In the genomic region with DNA sequence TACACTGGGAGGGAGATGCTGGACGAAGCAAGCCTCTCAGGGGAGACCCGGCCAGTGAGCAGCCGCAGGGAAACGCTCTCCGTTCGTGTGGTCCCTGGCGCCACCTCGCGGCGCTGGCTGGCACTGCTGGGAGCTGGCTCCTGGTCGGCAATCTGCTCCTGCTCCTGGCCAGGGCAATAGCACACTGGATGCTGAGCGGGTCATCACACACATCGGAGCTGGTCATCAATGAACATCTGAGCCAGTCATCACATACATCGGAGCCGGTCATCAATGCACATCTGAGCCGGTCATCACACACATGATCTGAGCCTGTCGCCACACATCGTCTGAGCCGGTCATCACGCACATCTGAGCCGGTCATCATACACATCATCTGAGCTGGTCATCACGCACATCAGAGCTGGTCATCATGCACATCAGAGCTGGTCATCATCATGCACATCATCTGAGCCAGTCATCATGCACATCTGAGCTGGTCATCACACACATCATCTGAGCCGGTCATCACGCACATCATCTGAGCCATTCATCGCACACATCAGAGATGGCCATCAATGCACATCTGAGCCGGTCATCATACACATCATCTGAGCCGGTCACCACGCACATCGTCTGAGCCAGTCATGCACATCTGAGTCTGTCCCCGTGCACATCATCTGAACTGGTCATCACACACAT, we compare ENCODE assay signal across 8 cellular contexts.
DNase-seq lines count a peak whose midpoint lies in the region; ATAC-seq and TF ChIP-seq lines count a peak whose summit lies in the region.

No MANE protein-coding gene starts in this region.

- ATAC-seq in activated T-cell treated with anti-CD3 and anti-CD28 coated beads, Interleukin-2, amount 50 U/mL, for 4 hours: peak; percentile 67 to 80
- ATAC-seq in naive B cell (ENCODE audit: low read depth in 2 of 2) (peak; percentile 52 to 73), HG03108 (IDR thresholded peaks at IDR 0.05; ENCODE audit: unreplicated experiment) (no peak)
- ATAC-seq in stimulated activated memory B cell treated with anti-CD40 and anti-IgM and Interleukin-4, amounts not matched to agents 10 μg/mL and 1 μg/mL and 100 μg/mL, for 72 hours: peak; percentile 73

- TF ChIP-seq EP300 in esophagus muscularis mucosa (IDR thresholded peaks at IDR 0.05): no peak

- TF ChIP-seq POLR2A in esophagus muscularis mucosa (IDR thresholded peaks at IDR 0.05; ENCODE audit: low read depth): no peak

- H3K36me3 Mint-ChIP-seq in activated T-cell treated with anti-CD3 and anti-CD28 coated beads, Interleukin-2, amount 50 U/mL, for 4 hours (ENCODE audit: insufficient read depth): no peaks in the 10 kb centered on the region
- H3K36me3 Mint-ChIP-seq in naive B cell: no peaks in the 10 kb centered on the region
- H3K36me3 Mint-ChIP-seq in stimulated activated memory B cell treated with anti-CD40 and anti-IgM and Interleukin-4, amounts not matched to agents 10 μg/mL and 1 μg/mL and 100 μg/mL, for 72 hours: no peaks in the 10 kb centered on the region

- peaks cover 0 to 100% (median 11%) of the 10 kb centered on the region in 4 donors for H3K27me3 ChIP-seq in esophagus muscularis mucosa

- 52% methylated on average over 25 of the region's 30 CpGs for WGBS in esophagus muscularis mucosa

- DNase-seq in COR-L47 (lab: John Stamatoyannopoulos, UW) (peak; percentile 77), HuH-7 (ENCODE audit: low spot score) (peak; percentile 95), OCI-M2 (lab: John Stamatoyannopoulos, UW; ENCODE audit: unreplicated experiment) (peak; percentile 2), esophagus muscularis mucosa (ENCODE audit: extremely low spot score) (peak; percentile 95), naive B cell (peak; percentile 71)
- peak; percentile 62 for DNase-seq in activated T-cell treated with anti-CD3 and anti-CD28 coated beads, Interleukin-2, amount 50 U/mL, for 4 hours

- no peaks in the 10 kb centered on the region for H3K4me1 Mint-ChIP-seq in activated T-cell treated with anti-CD3 and anti-CD28 coated beads, Interleukin-2, amount 50 U/mL, for 4 hours (ENCODE audit: low read depth)
- peaks cover 0 to 9% (median 0%) of the 10 kb centered on the region in 3 donors for H3K4me1 Mint-ChIP-seq in naive B cell
- H3K4me1 Mint-ChIP-seq in stimulated activated memory B cell treated with anti-CD40 and anti-IgM and Interleukin-4, amounts not matched to agents 10 μg/mL and 1 μg/mL and 100 μg/mL, for 72 hours: peaks cover 19% of the 10 kb centered on the region

- intact Hi-C loops in esophagus muscularis mucosa (cut with DNase I): loop anchor here (5.0 to 10.0 kb wide), 2 partner anchors 311 to 346 kb away; no protein-coding TSS in a partner anchor

- peak; percentile 82 to 94 (median 88) for TF ChIP-seq CTCF in esophagus muscularis mucosa (IDR thresholded peaks at IDR 0.05)

- H3K27me3 Mint-ChIP-seq in activated T-cell treated with anti-CD3 and anti-CD28 coated beads, Interleukin-2, amount 50 U/mL, for 4 hours (ENCODE audit: low read depth): peaks cover 67% of the 10 kb centered on the region
- H3K27me3 Mint-ChIP-seq in naive B cell: peaks cover 42 to 84% (median 70%) of the 10 kb centered on the region in 3 donors
- H3K27me3 Mint-ChIP-seq in stimulated activated memory B cell treated with anti-CD40 and anti-IgM and Interleukin-4, amounts not matched to agents 10 μg/mL and 1 μg/mL and 100 μg/mL, for 72 hours: peaks cover 78% of the 10 kb centered on the region

- H3K9me3 Mint-ChIP-seq in activated T-cell treated with anti-CD3 and anti-CD28 coated beads, Interleukin-2, amount 50 U/mL, for 4 hours: no peaks in the 10 kb centered on the region
- peaks cover 0 to 2% (median 0%) of the 10 kb centered on the region in 7 donors for H3K9me3 Mint-ChIP-seq in naive B cell
- no peaks in the 10 kb centered on the region for H3K9me3 Mint-ChIP-seq in stimulated activated memory B cell treated with anti-CD40 and anti-IgM and Interleukin-4, amounts not matched to agents 10 μg/mL and 1 μg/mL and 100 μg/mL, for 72 hours

- H3K4me1 ChIP-seq in esophagus muscularis mucosa: peaks cover 0 to 19% (median 9%) of the 10 kb centered on the region in 4 donors

- H3K27ac Mint-ChIP-seq in naive B cell: no peak overlapping the region
- H3K27ac Mint-ChIP-seq in stimulated activated memory B cell treated with anti-CD40 and anti-IgM and Interleukin-4, amounts not matched to agents 10 μg/mL and 1 μg/mL and 100 μg/mL, for 72 hours: no peak overlapping the region

- no peak overlapping the region for H3K4me3 ChIP-seq in esophagus muscularis mucosa

- H3K9me3 ChIP-seq in esophagus muscularis mucosa: no peaks in the 10 kb centered on the region

- no peak overlapping the region for H3K4me3 Mint-ChIP-seq in activated T-cell treated with anti-CD3 and anti-CD28 coated beads, Interleukin-2, amount 50 U/mL, for 4 hours
- no peak overlapping the region for H3K4me3 Mint-ChIP-seq in naive B cell
- H3K4me3 Mint-ChIP-seq in stimulated activated memory B cell treated with anti-CD40 and anti-IgM and Interleukin-4, amounts not matched to agents 10 μg/mL and 1 μg/mL and 100 μg/mL, for 72 hours: no peak overlapping the region

- H3K36me3 ChIP-seq in esophagus muscularis mucosa: no peaks in the 10 kb centered on the region

- no peak overlapping the region for H3K27ac ChIP-seq in esophagus muscularis mucosa (replicated peaks in 1 of 4)

Comparison
In these comparisons a context has a peak if more than half of its experiments do, and no peak if none do; other contexts are left out.
1. DNase-seq: peak in every context shown above with its lines; median percentile 95 in HuH-7; 95 in esophagus muscularis mucosa; 77 in COR-L47; 71 in naive B cell; 62 in activated T-cell treated with anti-CD3 and anti-CD28 coated beads, Interleukin-2, amount 50 U/mL, for 4 hours; 2 in OCI-M2.